14 cellular contexts compared by ENCODE assay signal in genomic region chr11:102241026-102241425, GRCh38.
A peak's percentile ranks its signal among the peaks of the same experiment; 100 is the strongest.
DNase-seq lines count a peak whose midpoint lies in the region; ATAC-seq and TF ChIP-seq lines count a peak whose summit lies in the region.
"Had no signal": no experiment of that assay in that cellular context is flagged by ENCODE, and none has a peak within 500 bp of the region (broad histone marks: within the 10 kb centered on the region; RNA-seq: fewer than 3 reads in every experiment).

No MANE protein-coding gene starts in this region.

- H3K4me3 Mint-ChIP-seq in endothelial cell (ENCODE audit: unreplicated experiment): no peak overlapping the region
- H3K4me3 Mint-ChIP-seq: activated B cell treated with CpG ODN at 0.5 μM for 24 hours; activated naive CD8-positive, alpha-beta T cell treated with anti-CD3 and anti-CD28 coated beads, Interleukin-2, amount 10 ng/mL, durations not matched to agents 7 days and 5 days had no signal

- H3K4me3 ChIP-seq in subcutaneous abdominal adipose tissue (ENCODE audit: low read depth in 1 of 5, low read length in 5 of 5) (no peak overlapping the region), trophoblast cell (ENCODE audit: low read depth, low read length) (no peak overlapping the region)
- H3K4me3 ChIP-seq: colonic mucosa, ovary had no signal

- H3K36me3 ChIP-seq in subcutaneous abdominal adipose tissue (ENCODE audit: control insufficient read depth in 5 of 5, insufficient read depth in 5 of 5, low read length in 5 of 5) (no peaks in the 10 kb centered on the region), trophoblast cell (ENCODE audit: control insufficient read depth in 1 of 2, insufficient read depth in 2 of 2, low read length in 2 of 2) (no peaks in the 10 kb centered on the region)
- H3K36me3 ChIP-seq: colonic mucosa, ovary had no signal

- H3K27me3 ChIP-seq in subcutaneous abdominal adipose tissue (ENCODE audit: control insufficient read depth in 5 of 5, insufficient read depth in 4 of 5, low read length in 5 of 5) (no peaks in the 10 kb centered on the region), trophoblast cell (ENCODE audit: insufficient read depth, low read length) (no peaks in the 10 kb centered on the region)
- H3K27me3 ChIP-seq: colonic mucosa, ovary had no signal

- H3K14ac ChIP-seq in trophoblast cell (ENCODE audit: low read length): no peak overlapping the region

- no peak overlapping the region for H4K91ac ChIP-seq in trophoblast cell (ENCODE audit: low read depth, low read length)

- H3K4me1 ChIP-seq in subcutaneous abdominal adipose tissue (ENCODE audit: control insufficient read depth in 5 of 5, insufficient read depth in 5 of 5, low read length in 5 of 5): peaks cover 4 to 39% (median 24%) of the 10 kb centered on the region in 5 donors
- H3K4me1 ChIP-seq in trophoblast cell (ENCODE audit: control insufficient read depth in 1 of 2, insufficient read depth in 2 of 2, low read length in 2 of 2): peaks cover 5 to 11% of the 10 kb centered on the region in 2 experiments
- H3K4me1 ChIP-seq: colonic mucosa had no signal

- H4K12ac ChIP-seq in trophoblast cell (ENCODE audit: low read depth, low read length): no peak overlapping the region

- H3K79me1 ChIP-seq in trophoblast cell (ENCODE audit: low read length): no peaks in the 10 kb centered on the region

- H2BK5ac ChIP-seq in trophoblast cell (ENCODE audit: low read depth, low read length, poor library complexity): no peak overlapping the region

- no peak overlapping the region for H3K4ac ChIP-seq in trophoblast cell (ENCODE audit: low read depth, low read length)

- no peak overlapping the region for H3K18ac ChIP-seq in trophoblast cell (ENCODE audit: low read length)

- H3K23ac ChIP-seq in trophoblast cell (ENCODE audit: low read length): no peak overlapping the region

- H3K9me3 Mint-ChIP-seq in endothelial cell (ENCODE audit: unreplicated experiment): no peaks in the 10 kb centered on the region
- H3K9me3 Mint-ChIP-seq: activated B cell treated with CpG ODN at 0.5 μM for 24 hours; activated naive CD8-positive, alpha-beta T cell treated with anti-CD3 and anti-CD28 coated beads, Interleukin-2, amount 10 ng/mL, durations not matched to agents 7 days and 5 days had no signal

- no peak overlapping the region for H2AFZ ChIP-seq in trophoblast cell (ENCODE audit: insufficient read depth, low read length, poor library complexity)

- peak; percentile 47 to 59 for DNase-seq in NCI-H526 (lab: John Stamatoyannopoulos, UW)
- no peak for DNase-seq in NCI-H526 treated with DMSO at 0.1 percent for 48 hours (lab: John Stamatoyannopoulos, UW)
- DNase-seq in M059J (ENCODE audit: low read depth): peak; percentile 73
- no peak for DNase-seq in endothelial cell (ENCODE audit: low spot score)
- no peak for DNase-seq in trophoblast cell
- DNase-seq in NCI-H2107 treated with DMSO at 0.1 percent for 48 hours (lab: John Stamatoyannopoulos, UW; ENCODE audit: unreplicated experiment): no peak
- DNase-seq: activated B cell treated with CpG ODN at 0.5 μM for 24 hours; activated naive CD8-positive, alpha-beta T cell treated with anti-CD3 and anti-CD28 coated beads, Interleukin-2, amount 10 ng/mL, durations not matched to agents 7 days and 5 days; colonic mucosa; NCI-H2171 treated with DMSO at 0.1 percent for 48 hours; ovary; stimulated activated CD4-positive, alpha-beta T cell treated with anti-CD3 and anti-CD28 coated beads, Interleukin-12 subunit alpha, Interleukin-12 subunit beta, amount 100 ng/mL, for 4 hours had no signal

- no peak overlapping the region for H2BK120ac ChIP-seq in trophoblast cell (ENCODE audit: insufficient read depth, low read length, poor library complexity)

- TF ChIP-seq CTCF in endothelial cell (IDR thresholded peaks at IDR 0.05; ENCODE audit: unreplicated experiment): no peak

- peaks cover 3% of the 10 kb centered on the region for H3K27me3 Mint-ChIP-seq in endothelial cell (ENCODE audit: unreplicated experiment)

- WGBS in trophoblast cell (ENCODE audit: extremely low coverage, insufficient coverage, insufficient read length): no CpG with 5 or more reads among the region's 1 CpG

- H3K9me3 ChIP-seq in subcutaneous abdominal adipose tissue (ENCODE audit: control insufficient read depth in 5 of 5, low read length in 5 of 5): no peaks in the 10 kb centered on the region
- H3K9me3 ChIP-seq in trophoblast cell (ENCODE audit: insufficient read depth, low read depth, low read length): no peaks in the 10 kb centered on the region
- H3K9me3 ChIP-seq: colonic mucosa, ovary had no signal

- H3K27ac ChIP-seq in subcutaneous abdominal adipose tissue (ENCODE audit: low read depth, low read length) (peak overlapping the region; percentile 67), trophoblast cell (ENCODE audit: low read depth, low read length) (no peak overlapping the region)
- H3K27ac ChIP-seq: colonic mucosa, ovary had no signal

- no peak for ATAC-seq in GM19452 (IDR thresholded peaks at IDR 0.05; ENCODE audit: unreplicated experiment)

- no peak overlapping the region for H2AK5ac ChIP-seq in trophoblast cell (ENCODE audit: low read length)

- H3K4me1 Mint-ChIP-seq in endothelial cell (ENCODE audit: unreplicated experiment): no peaks in the 10 kb centered on the region
- H3K4me1 Mint-ChIP-seq: activated naive CD8-positive, alpha-beta T cell treated with anti-CD3 and anti-CD28 coated beads, Interleukin-2, amount 10 ng/mL, durations not matched to agents 7 days and 5 days had no signal

- H3K4me2 ChIP-seq in trophoblast cell (ENCODE audit: low read length): no peak overlapping the region

- H4K8ac ChIP-seq in trophoblast cell (ENCODE audit: low read depth, low read length): no peak overlapping the region

- H2BK12ac ChIP-seq in trophoblast cell (ENCODE audit: low read length): no peak overlapping the region

- no peaks in the 10 kb centered on the region for H3K79me2 ChIP-seq in trophoblast cell (ENCODE audit: control insufficient read depth, insufficient read depth, low read length, poor library complexity)

- H3K36me3 Mint-ChIP-seq in endothelial cell (ENCODE audit: low read depth, unreplicated experiment): no peaks in the 10 kb centered on the region
- H3K36me3 Mint-ChIP-seq: activated naive CD8-positive, alpha-beta T cell treated with anti-CD3 and anti-CD28 coated beads, Interleukin-2, amount 10 ng/mL, durations not matched to agents 7 days and 5 days had no signal

- H3K9ac ChIP-seq in subcutaneous abdominal adipose tissue (ENCODE audit: low read length in 5 of 5): no peak overlapping the region
- H3K9ac ChIP-seq in trophoblast cell (ENCODE audit: low read length): no peak overlapping the region

- peak overlapping the region; percentile 0 for H3K27ac Mint-ChIP-seq in endothelial cell (ENCODE audit: unreplicated experiment)
- H3K27ac Mint-ChIP-seq: activated B cell treated with CpG ODN at 0.5 μM for 24 hours; activated naive CD8-positive, alpha-beta T cell treated with anti-CD3 and anti-CD28 coated beads, Interleukin-2, amount 10 ng/mL, durations not matched to agents 7 days and 5 days had no signal

Comparison
In these comparisons a context has a peak if more than half of its experiments do, and no peak if none do; other contexts are left out.
1. DNase-seq: peak in NCI-H526 (2 of 2) and M059J (single experiment); none in NCI-H526 treated with DMSO at 0.1 percent for 48 hours (single experiment), endothelial cell (single experiment), trophoblast cell (0 of 2) and NCI-H2107 treated with DMSO at 0.1 percent for 48 hours (single experiment).